27 cellular contexts compared by ENCODE assay signal in genomic region chr3:94615275-94616065, GRCh38.
DNase-seq lines count a peak whose midpoint lies in the region; ATAC-seq and TF ChIP-seq lines count a peak whose summit lies in the region.
"Had no signal": no experiment of that assay in that cellular context is flagged by ENCODE, and none has a peak within 500 bp of the region (broad histone marks: within the 10 kb centered on the region; RNA-seq: fewer than 3 reads in every experiment).

No MANE protein-coding gene starts in this region.

- no peaks in the 10 kb centered on the region for H4K20me1 ChIP-seq in smooth muscle cell (ENCODE audit: low read depth)
- H4K20me1 ChIP-seq: BLaER1 treated with 17β-estradiol and CSF1 and Interleukin-3, amounts not matched to agents 10 nM and 100 nM had no signal

- H3K27ac ChIP-seq in foreskin keratinocyte (no peak overlapping the region), smooth muscle cell (ENCODE audit: low read depth) (no peak overlapping the region)
- H3K27ac ChIP-seq: ascending aorta; BLaER1 treated with 17β-estradiol and CSF1 and Interleukin-3, amounts not matched to agents 10 nM and 100 nM; heart left ventricle; suprapubic skin had no signal

- H3K36me3 ChIP-seq in smooth muscle cell (ENCODE audit: low read depth): no peaks in the 10 kb centered on the region
- H3K36me3 ChIP-seq: ascending aorta; BLaER1 treated with 17β-estradiol and CSF1 and Interleukin-3, amounts not matched to agents 10 nM and 100 nM; heart left ventricle; suprapubic skin had no signal

- H3K27me3 ChIP-seq in foreskin keratinocyte: no peaks in the 10 kb centered on the region
- H3K27me3 ChIP-seq in smooth muscle cell (ENCODE audit: low read depth): no peaks in the 10 kb centered on the region
- H3K27me3 ChIP-seq: ascending aorta; BLaER1 treated with 17β-estradiol and CSF1 and Interleukin-3, amounts not matched to agents 10 nM and 100 nM; heart left ventricle; suprapubic skin had no signal

- H3K9me3 ChIP-seq in smooth muscle cell (replicated peaks; ENCODE audit: low read depth): no peaks in the 10 kb centered on the region
- H3K9me3 ChIP-seq: ascending aorta; BLaER1 treated with 17β-estradiol and CSF1 and Interleukin-3, amounts not matched to agents 10 nM and 100 nM; heart left ventricle; suprapubic skin had no signal

- WGBS in smooth muscle cell (ENCODE audit: low lambda C conversion rate): 54% methylated on average over 2 of the region's 2 CpGs

- H2AFZ ChIP-seq in smooth muscle cell (ENCODE audit: low read depth): no peak overlapping the region

- H3K79me2 ChIP-seq in smooth muscle cell (ENCODE audit: low read depth): no peaks in the 10 kb centered on the region

- ATAC-seq in foreskin keratinocyte (peak; percentile 92), GM21529 (IDR thresholded peaks at IDR 0.05; ENCODE audit: unreplicated experiment) (no peak), GM19397 (IDR thresholded peaks at IDR 0.05; ENCODE audit: unreplicated experiment) (no peak), HG02623 (IDR thresholded peaks at IDR 0.05; ENCODE audit: unreplicated experiment) (no peak)
- ATAC-seq: heart left ventricle; left lobe of liver; sciatic nerve; stimulated activated naive B cell treated with anti-CD40 and anti-IgM and Interleukin-4, amounts not matched to agents 10 μg/mL and 1 μg/mL and 100 μg/mL, for 72 hours had no signal

- no peak overlapping the region for H3K4me2 ChIP-seq in smooth muscle cell
- H3K4me2 ChIP-seq: BLaER1 treated with 17β-estradiol and CSF1 and Interleukin-3, amounts not matched to agents 10 nM and 100 nM had no signal

- DNase-seq in DMS53 (lab: John Stamatoyannopoulos, UW) (peak; percentile 66), NCI-H2081 treated with DMSO at 0.1 percent for 48 hours (lab: John Stamatoyannopoulos, UW) (peak; percentile 44), amniotic epithelial cell (ENCODE audit: low read depth) (peak; percentile 15), foreskin keratinocyte (peak; percentile 89 to 94), smooth muscle cell (lab: John Stamatoyannopoulos, UW; ENCODE audit: unreplicated experiment) (no peak)
- DNase-seq: activated CD4-positive, alpha-beta memory T cell treated with anti-CD3 and anti-CD28 coated beads, Interleukin-2, amount 10 ng/mL, durations not matched to agents 7 days and 5 days; activated CD4-positive, alpha-beta T cell treated with anti-CD3 and anti-CD28 coated beads for 1 hour; activated CD8-positive, alpha-beta memory T cell treated with anti-CD3 and anti-CD28 coated beads, Interleukin-2, amount 50 U/mL, for 48 hours; activated effector memory CD4-positive, alpha-beta T cell treated with Interleukin-2 at 50 U/mL for 16 hours; activated naive CD8-positive, alpha-beta T cell treated with anti-CD3 and anti-CD28 coated beads for 36 hours; DMS79; GF-D8; heart left ventricle; KG1; mesenchymal stem cell; MM.1S; NCI-H446; stimulated activated naive B cell treated with anti-CD40 and anti-IgM and Interleukin-4, amounts not matched to agents 10 μg/mL and 1 μg/mL and 100 μg/mL, for 72 hours; T-helper 2 cell had no signal

- H3K4me3 ChIP-seq in smooth muscle cell: no peak overlapping the region
- H3K4me3 ChIP-seq: ascending aorta; BLaER1 treated with 17β-estradiol and CSF1 and Interleukin-3, amounts not matched to agents 10 nM and 100 nM; heart left ventricle; suprapubic skin had no signal

- TF ChIP-seq CTCF in foreskin keratinocyte (conservative IDR thresholded peaks at IDR 0.05) (no peak), smooth muscle cell (IDR thresholded peaks at IDR 0.05; ENCODE audit: borderline replicate concordance, insufficient read depth, poor library complexity, severe bottlenecking) (no peak)

- no peaks in the 10 kb centered on the region for H3F3A ChIP-seq in smooth muscle cell (ENCODE audit: low read depth)

- no peak overlapping the region for H3K9ac ChIP-seq in smooth muscle cell (ENCODE audit: low read depth)
- H3K9ac ChIP-seq: BLaER1 treated with 17β-estradiol and CSF1 and Interleukin-3, amounts not matched to agents 10 nM and 100 nM had no signal

- H3K4me1 ChIP-seq in foreskin keratinocyte (peaks cover 35% of the 10 kb centered on the region), smooth muscle cell (ENCODE audit: low read depth) (no peaks in the 10 kb centered on the region)
- H3K4me1 ChIP-seq: ascending aorta; BLaER1 treated with 17β-estradiol and CSF1 and Interleukin-3, amounts not matched to agents 10 nM and 100 nM; heart left ventricle; suprapubic skin had no signal
